1 cellular context compared by ENCODE assay signal in the genomic region with DNA sequence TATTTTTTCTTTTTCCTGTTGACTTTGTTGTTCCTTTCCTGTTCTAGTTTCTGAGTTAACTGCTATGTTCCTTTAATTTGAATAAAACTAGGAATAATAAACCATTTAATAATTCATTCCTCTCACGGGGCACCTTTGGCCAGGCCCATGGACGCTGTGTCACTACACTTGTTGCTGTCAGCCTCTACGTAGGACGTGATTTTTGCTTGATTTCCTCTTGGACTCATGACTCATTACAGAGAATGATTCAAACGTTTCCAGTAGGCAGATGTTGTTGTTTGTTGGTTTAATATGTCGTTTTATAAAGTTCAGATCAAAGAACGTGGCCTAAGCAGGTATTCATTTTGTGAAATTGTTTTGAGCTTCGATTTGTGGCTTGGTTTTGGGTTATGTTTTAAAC.
TF ChIP-seq lines count a peak whose summit lies in the region.

No MANE protein-coding gene starts in this region.

TF ChIP-seq in K562, 482 proteins besides CTCF, POLR2A, EP300 and RAD21 (continued from another document):
- TF ChIP-seq, protein P1, sequence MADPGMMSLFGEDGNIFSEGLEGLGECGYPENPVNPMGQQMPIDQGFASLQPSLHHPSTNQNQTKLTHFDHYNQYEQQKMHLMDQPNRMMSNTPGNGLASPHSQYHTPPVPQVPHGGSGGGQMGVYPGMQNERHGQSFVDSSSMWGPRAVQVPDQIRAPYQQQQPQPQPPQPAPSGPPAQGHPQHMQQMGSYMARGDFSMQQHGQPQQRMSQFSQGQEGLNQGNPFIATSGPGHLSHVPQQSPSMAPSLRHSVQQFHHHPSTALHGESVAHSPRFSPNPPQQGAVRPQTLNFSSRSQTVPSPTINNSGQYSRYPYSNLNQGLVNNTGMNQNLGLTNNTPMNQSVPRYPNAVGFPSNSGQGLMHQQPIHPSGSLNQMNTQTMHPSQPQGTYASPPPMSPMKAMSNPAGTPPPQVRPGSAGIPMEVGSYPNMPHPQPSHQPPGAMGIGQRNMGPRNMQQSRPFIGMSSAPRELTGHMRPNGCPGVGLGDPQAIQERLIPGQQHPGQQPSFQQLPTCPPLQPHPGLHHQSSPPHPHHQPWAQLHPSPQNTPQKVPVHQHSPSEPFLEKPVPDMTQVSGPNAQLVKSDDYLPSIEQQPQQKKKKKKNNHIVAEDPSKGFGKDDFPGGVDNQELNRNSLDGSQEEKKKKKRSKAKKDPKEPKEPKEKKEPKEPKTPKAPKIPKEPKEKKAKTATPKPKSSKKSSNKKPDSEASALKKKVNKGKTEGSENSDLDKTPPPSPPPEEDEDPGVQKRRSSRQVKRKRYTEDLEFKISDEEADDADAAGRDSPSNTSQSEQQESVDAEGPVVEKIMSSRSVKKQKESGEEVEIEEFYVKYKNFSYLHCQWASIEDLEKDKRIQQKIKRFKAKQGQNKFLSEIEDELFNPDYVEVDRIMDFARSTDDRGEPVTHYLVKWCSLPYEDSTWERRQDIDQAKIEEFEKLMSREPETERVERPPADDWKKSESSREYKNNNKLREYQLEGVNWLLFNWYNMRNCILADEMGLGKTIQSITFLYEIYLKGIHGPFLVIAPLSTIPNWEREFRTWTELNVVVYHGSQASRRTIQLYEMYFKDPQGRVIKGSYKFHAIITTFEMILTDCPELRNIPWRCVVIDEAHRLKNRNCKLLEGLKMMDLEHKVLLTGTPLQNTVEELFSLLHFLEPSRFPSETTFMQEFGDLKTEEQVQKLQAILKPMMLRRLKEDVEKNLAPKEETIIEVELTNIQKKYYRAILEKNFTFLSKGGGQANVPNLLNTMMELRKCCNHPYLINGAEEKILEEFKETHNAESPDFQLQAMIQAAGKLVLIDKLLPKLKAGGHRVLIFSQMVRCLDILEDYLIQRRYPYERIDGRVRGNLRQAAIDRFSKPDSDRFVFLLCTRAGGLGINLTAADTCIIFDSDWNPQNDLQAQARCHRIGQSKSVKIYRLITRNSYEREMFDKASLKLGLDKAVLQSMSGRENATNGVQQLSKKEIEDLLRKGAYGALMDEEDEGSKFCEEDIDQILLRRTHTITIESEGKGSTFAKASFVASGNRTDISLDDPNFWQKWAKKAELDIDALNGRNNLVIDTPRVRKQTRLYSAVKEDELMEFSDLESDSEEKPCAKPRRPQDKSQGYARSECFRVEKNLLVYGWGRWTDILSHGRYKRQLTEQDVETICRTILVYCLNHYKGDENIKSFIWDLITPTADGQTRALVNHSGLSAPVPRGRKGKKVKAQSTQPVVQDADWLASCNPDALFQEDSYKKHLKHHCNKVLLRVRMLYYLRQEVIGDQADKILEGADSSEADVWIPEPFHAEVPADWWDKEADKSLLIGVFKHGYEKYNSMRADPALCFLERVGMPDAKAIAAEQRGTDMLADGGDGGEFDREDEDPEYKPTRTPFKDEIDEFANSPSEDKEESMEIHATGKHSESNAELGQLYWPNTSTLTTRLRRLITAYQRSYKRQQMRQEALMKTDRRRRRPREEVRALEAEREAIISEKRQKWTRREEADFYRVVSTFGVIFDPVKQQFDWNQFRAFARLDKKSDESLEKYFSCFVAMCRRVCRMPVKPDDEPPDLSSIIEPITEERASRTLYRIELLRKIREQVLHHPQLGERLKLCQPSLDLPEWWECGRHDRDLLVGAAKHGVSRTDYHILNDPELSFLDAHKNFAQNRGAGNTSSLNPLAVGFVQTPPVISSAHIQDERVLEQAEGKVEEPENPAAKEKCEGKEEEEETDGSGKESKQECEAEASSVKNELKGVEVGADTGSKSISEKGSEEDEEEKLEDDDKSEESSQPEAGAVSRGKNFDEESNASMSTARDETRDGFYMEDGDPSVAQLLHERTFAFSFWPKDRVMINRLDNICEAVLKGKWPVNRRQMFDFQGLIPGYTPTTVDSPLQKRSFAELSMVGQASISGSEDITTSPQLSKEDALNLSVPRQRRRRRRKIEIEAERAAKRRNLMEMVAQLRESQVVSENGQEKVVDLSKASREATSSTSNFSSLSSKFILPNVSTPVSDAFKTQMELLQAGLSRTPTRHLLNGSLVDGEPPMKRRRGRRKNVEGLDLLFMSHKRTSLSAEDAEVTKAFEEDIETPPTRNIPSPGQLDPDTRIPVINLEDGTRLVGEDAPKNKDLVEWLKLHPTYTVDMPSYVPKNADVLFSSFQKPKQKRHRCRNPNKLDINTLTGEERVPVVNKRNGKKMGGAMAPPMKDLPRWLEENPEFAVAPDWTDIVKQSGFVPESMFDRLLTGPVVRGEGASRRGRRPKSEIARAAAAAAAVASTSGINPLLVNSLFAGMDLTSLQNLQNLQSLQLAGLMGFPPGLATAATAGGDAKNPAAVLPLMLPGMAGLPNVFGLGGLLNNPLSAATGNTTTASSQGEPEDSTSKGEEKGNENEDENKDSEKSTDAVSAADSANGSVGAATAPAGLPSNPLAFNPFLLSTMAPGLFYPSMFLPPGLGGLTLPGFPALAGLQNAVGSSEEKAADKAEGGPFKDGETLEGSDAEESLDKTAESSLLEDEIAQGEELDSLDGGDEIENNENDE (IDR thresholded peaks at IDR 0.05; ENCODE audit: low read depth, low read length), result no peak
- TF ChIP-seq DPF2 (IDR thresholded peaks at IDR 0.05) (0 out of 2 replicates have a peak, but pooled peaks have one; percentile 44), C11orf30 (IDR thresholded peaks at IDR 0.05; ENCODE audit: low read depth) (0 out of 2 replicates have a peak, but pooled peaks have one; percentile 11), ZNF23 (CRISPR knock-in tag; IDR thresholded peaks at IDR 0.05) (no peak), CREM (IDR thresholded peaks at IDR 0.05; ENCODE audit: low read depth) (peak; percentile 45; the same call in 1 of the 2 replicates), PHF21A (IDR thresholded peaks at IDR 0.05; ENCODE audit: borderline replicate concordance, low read depth) (peak; percentile 76; the same call in 1 of the 2 replicates), KDM1A (IDR thresholded peaks at IDR 0.05) (peak; percentile 61 to 69; a peak in 3 of 4 replicates), NFE2 (IDR thresholded peaks at IDR 0.05; ENCODE audit: low read depth) (peak; percentile 40; the same call in 1 of the 2 replicates)
- TF ChIP-seq, protein P2, sequence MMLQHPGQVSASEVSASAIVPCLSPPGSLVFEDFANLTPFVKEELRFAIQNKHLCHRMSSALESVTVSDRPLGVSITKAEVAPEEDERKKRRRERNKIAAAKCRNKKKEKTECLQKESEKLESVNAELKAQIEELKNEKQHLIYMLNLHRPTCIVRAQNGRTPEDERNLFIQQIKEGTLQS (IDR thresholded peaks at IDR 0.05), result peak; percentile 75
- TF ChIP-seq, protein P2 (CRISPR knock-in tag; conservative IDR thresholded peaks at IDR 0.05), result no peak
TF ChIP-seq in K562: peak in this region for 12.
